Comparison of ENCODE assay signal across 8 cellular contexts in genomic region chr18:54679318-54680149, GRCh38.
DNase-seq lines count a peak whose midpoint lies in the region; ATAC-seq, FAIRE-seq and TF ChIP-seq lines count a peak whose summit lies in the region.

No MANE protein-coding gene starts in this region.

- ATAC-seq in HG03135 (IDR thresholded peaks at IDR 0.05; ENCODE audit: unreplicated experiment) = no peak

- H3K36me3 ChIP-seq in keratinocyte (ENCODE audit: control insufficient read depth in 2 of 2, extremely low read depth in 1 of 2, insufficient read depth in 2 of 2, low read length in 2 of 2) = no peaks in the 10 kb centered on the region

- H3K9me1 ChIP-seq in keratinocyte (ENCODE audit: control insufficient read depth, extremely low read depth, insufficient read depth, low read length) = no peaks in the 10 kb centered on the region

- no peak overlapping the region for H3K27ac Mint-ChIP-seq in activated naive CD4-positive, alpha-beta T cell treated with anti-CD3 and anti-CD28 coated beads for 36 hours

- no peaks in the 10 kb centered on the region for H3K4me1 ChIP-seq in keratinocyte (ENCODE audit: control insufficient read depth, extremely low read depth, insufficient read depth, low read length)

- no peak overlapping the region for H3K27ac ChIP-seq in keratinocyte (ENCODE audit: control insufficient read depth, insufficient read depth, low read length)

- H3K9me3 ChIP-seq in keratinocyte (ENCODE audit: control insufficient read depth, low read depth, low read length) = no peaks in the 10 kb centered on the region

- no peak overlapping the region for H3K9ac ChIP-seq in keratinocyte (ENCODE audit: control insufficient read depth, extremely low read depth, insufficient read depth, low read length)

- no peaks in the 10 kb centered on the region for H3K27me3 ChIP-seq in keratinocyte (ENCODE audit: control insufficient read depth, extremely low read depth, insufficient read depth, low read length)

- H3K27me3 Mint-ChIP-seq in activated naive CD4-positive, alpha-beta T cell treated with anti-CD3 and anti-CD28 coated beads for 36 hours (ENCODE audit: low read depth) = peaks cover 3% of the 10 kb centered on the region

- dilution Hi-C loops in keratinocyte (cut with MboI; ENCODE audit: extremely low pct_ligation_motif_present, low sequenced_read_pairs) = no loop called here

- no peak overlapping the region for H3K4me3 Mint-ChIP-seq in activated naive CD4-positive, alpha-beta T cell treated with anti-CD3 and anti-CD28 coated beads for 36 hours

- CTCF ChIA-PET in activated naive CD4-positive, alpha-beta T cell treated with anti-CD3 and anti-CD28 coated beads for 36 hours (lab: Charles Lee) = interaction anchor here (0.7 to 2.8 kb wide), 8 partner anchors 8 to 307 kb away, joined by 3 to 16 read pairs (median 4); no protein-coding TSS in a partner anchor

- H3K4me3 ChIP-seq in astrocyte of the spinal cord (ENCODE audit: low read depth, low read length) = no peak overlapping the region
- H3K4me3 ChIP-seq in keratinocyte (ENCODE audit: control insufficient read depth in 2 of 3, extremely low read depth in 1 of 3, insufficient read depth in 2 of 3, low read depth in 1 of 3, low read length in 3 of 3) = no peak overlapping the region

- H3K9me3 Mint-ChIP-seq in activated naive CD4-positive, alpha-beta T cell treated with anti-CD3 and anti-CD28 coated beads for 36 hours = no peaks in the 10 kb centered on the region

- H3K36me3 Mint-ChIP-seq in activated naive CD4-positive, alpha-beta T cell treated with anti-CD3 and anti-CD28 coated beads for 36 hours (ENCODE audit: low read depth) = no peaks in the 10 kb centered on the region

- DNase-seq in EH (ENCODE audit: low read depth) = peak; percentile 80
- peak; percentile 77 for DNase-seq in HCEC 1CT
- DNase-seq in NCI-H226 = peak; percentile 35
- DNase-seq in astrocyte of the spinal cord (ENCODE audit: low read depth, low spot score) = peak; percentile 89
- peak; percentile 9 for DNase-seq in keratinocyte (ENCODE audit: low read depth, low spot score)
- DNase-seq in urothelium cell line (ENCODE audit: low spot score) = peak; percentile 33
- DNase-seq in activated naive CD4-positive, alpha-beta T cell treated with anti-CD3 and anti-CD28 coated beads for 36 hours = no peak

- no peak overlapping the region for H2AFZ ChIP-seq in keratinocyte (ENCODE audit: control insufficient read depth, low read length)

- H3K79me2 ChIP-seq in keratinocyte (ENCODE audit: control insufficient read depth, insufficient read depth, low read length) = no peaks in the 10 kb centered on the region

- TF ChIP-seq CTCF in astrocyte of the spinal cord (IDR thresholded peaks at IDR 0.05; ENCODE audit: low read depth, low read length) (peak; percentile 56), keratinocyte (optimal IDR thresholded peaks at IDR 0.05 in 1 of 3, IDR thresholded peaks at IDR 0.05 in 1 of 3, conservative IDR thresholded peaks at IDR 0.05 in 1 of 3; ENCODE audit: extremely low read depth in 1 of 3, insufficient read depth in 2 of 3, low read length in 3 of 3) (peak; percentile 44 to 58 (median 51))

- no peaks in the 10 kb centered on the region for H4K20me1 ChIP-seq in keratinocyte (ENCODE audit: control insufficient read depth, extremely low read depth, insufficient read depth, low read length)

- H3K4me1 Mint-ChIP-seq in activated naive CD4-positive, alpha-beta T cell treated with anti-CD3 and anti-CD28 coated beads for 36 hours (ENCODE audit: low read depth) = peaks cover 4% of the 10 kb centered on the region

- intact Hi-C loops in activated naive CD4-positive, alpha-beta T cell treated with anti-CD3 and anti-CD28 coated beads for 36 hours (cut with micrococcal nuclease) = loop anchor here (1.0 to 10.0 kb wide), 3 partner anchors 271 to 1895 kb away; no protein-coding TSS in a partner anchor

- in situ Hi-C loops in astrocyte of the spinal cord (cut with HindIII; ENCODE audit: low sequenced_read_pairs) = loop anchor here (25.0 kb wide), 1 partner anchor 308 kb away; no protein-coding TSS in a partner anchor

- no peak overlapping the region for H3K4me2 ChIP-seq in keratinocyte (ENCODE audit: control insufficient read depth, extremely low read depth, insufficient read depth, low read depth, low read length)

- FAIRE-seq in keratinocyte (lab: Jason Lieb, UNC) (peak; percentile 97), urothelium cell line (lab: Jason Lieb, UNC) (no peak)
